In the genomic region with DNA sequence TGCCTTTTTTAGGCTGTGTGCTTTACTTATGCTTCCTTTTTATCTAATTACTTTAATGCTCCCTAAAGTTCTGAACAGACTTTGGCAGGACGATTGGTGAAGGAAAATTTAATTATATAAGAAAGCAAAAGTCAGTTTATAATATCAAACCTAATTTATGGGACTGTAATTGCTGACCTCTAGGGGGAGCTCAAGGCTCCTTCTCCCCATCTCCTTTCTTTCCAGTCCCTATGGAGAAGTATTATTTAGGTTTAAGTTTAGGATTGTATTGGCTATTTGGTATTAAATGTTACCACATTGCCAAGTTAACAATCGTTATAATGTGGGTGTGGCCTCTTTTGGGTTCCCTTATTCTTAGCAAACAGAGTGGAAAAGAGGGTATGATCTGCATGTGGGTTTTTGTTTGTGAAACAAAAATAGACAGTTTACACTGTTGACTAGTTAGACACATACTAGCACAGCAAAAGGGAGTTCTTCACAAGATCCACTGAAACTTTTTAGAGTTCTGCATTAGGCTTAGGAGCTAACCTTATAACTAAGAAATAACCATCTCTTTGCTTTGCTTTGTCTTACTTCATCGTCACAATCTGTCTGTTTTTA, we compare ENCODE assay signal across 8 cellular contexts. TPM values are rescaled to one million over a fixed set of nuclear protein-coding genes. Genes with fewer than 3 reads are reported as not detected.
DNase-seq lines count a peak whose midpoint lies in the region; ATAC-seq, FAIRE-seq and TF ChIP-seq lines count a peak whose summit lies in the region.

No MANE protein-coding gene starts in this region.

- TF ChIP-seq POLR2A in GM12891 (IDR thresholded peaks at IDR 0.05; ENCODE audit: low read depth, low read length) = no peak
- no peak for TF ChIP-seq POLR2A in esophagus muscularis mucosa (IDR thresholded peaks at IDR 0.05; ENCODE audit: low read depth)

- no peak overlapping the region for H3K4me3 ChIP-seq in esophagus muscularis mucosa

- intact Hi-C loops in esophagus muscularis mucosa (cut with DNase I) = no loop called here

- DNase-seq in AG09319 (ENCODE audit: extremely low read depth, low read depth) (no peak), GM12891 (ENCODE audit: insufficient read length, low spot score) (no peak), OCI-M1 (lab: John Stamatoyannopoulos, UW) (peak; percentile 72), esophagus muscularis mucosa (ENCODE audit: extremely low spot score) (no peak), renal cortical epithelial cell (ENCODE audit: low read depth) (peak; percentile 35)
- no peak for DNase-seq in activated CD8-positive, alpha-beta memory T cell treated with anti-CD3 and anti-CD28 coated beads, Interleukin-2, amount 50 U/mL, for 48 hours

- H3K27me3 ChIP-seq in esophagus muscularis mucosa = no peaks in the 10 kb centered on the region

- H3K27ac ChIP-seq in esophagus muscularis mucosa (replicated peaks in 1 of 4) = no peak overlapping the region

- WGBS in esophagus muscularis mucosa = 36% methylated on average over 3 of the region's 3 CpGs

- ATAC-seq in HG03469 (IDR thresholded peaks at IDR 0.05; ENCODE audit: unreplicated experiment) = no peak
- no peak for ATAC-seq in GM19397 (IDR thresholded peaks at IDR 0.05; ENCODE audit: unreplicated experiment)

- TF ChIP-seq EP300 in esophagus muscularis mucosa (IDR thresholded peaks at IDR 0.05) = no peak

- H3K4me1 ChIP-seq in esophagus muscularis mucosa = no peaks in the 10 kb centered on the region

- peak; percentile 75 for FAIRE-seq in GM12891 (lab: Jason Lieb, UNC)

- no peaks in the 10 kb centered on the region for H3K36me3 ChIP-seq in esophagus muscularis mucosa

- H3K9me3 ChIP-seq in esophagus muscularis mucosa = peaks cover 0 to 9% (median 4%) of the 10 kb centered on the region in 4 donors

- peak; percentile 79 for TF ChIP-seq CTCF in AG09319 (IDR thresholded peaks at IDR 0.05; ENCODE audit: low read depth, low read length)
- peak; percentile 16 to 63 (median 44) for TF ChIP-seq CTCF in esophagus muscularis mucosa (IDR thresholded peaks at IDR 0.05)

TF ChIP-seq in GM12891, 5 proteins besides CTCF, POLR2A, EP300 and RAD21:
- no peak for TF ChIP-seq PAX5 (IDR thresholded peaks at IDR 0.05; ENCODE audit: insufficient read depth, low read length, severe bottlenecking)
- TF ChIP-seq SPI1 (IDR thresholded peaks at IDR 0.05; ENCODE audit: low read depth, low read length) = no peak
- TF ChIP-seq POLR2AphosphoS5 (IDR thresholded peaks at IDR 0.05; ENCODE audit: low read depth, low read length) = no peak
- no peak for TF ChIP-seq TAF1 (IDR thresholded peaks at IDR 0.05; ENCODE audit: low read depth, low read length)
- TF ChIP-seq POU2F2 (IDR thresholded peaks at IDR 0.05; ENCODE audit: low read depth, low read length) = no peak

RNA-seq across cellular contexts. Expression of a gene that starts 48.2 kb away (rescaled TPM):
- 8.1 TPM for polyA plus RNA-seq in GM12891 (2012; ENCODE audit: low read depth, missing spikeins)
- total RNA-seq in esophagus muscularis mucosa (1 to 10 TPM; 2.3 to 3.8 (median 3.3) TPM), renal cortical epithelial cell (0.75 and 1.2 TPM in 2 replicates)

Comparison
In these comparisons a context has a peak if more than half of its experiments do, and no peak if none do; other contexts are left out.
1. DNase-seq: peak in OCI-M1 (single experiment) and renal cortical epithelial cell (single experiment); none in AG09319 (single experiment), GM12891 (single experiment), esophagus muscularis mucosa (single experiment) and activated CD8-positive, alpha-beta memory T cell treated with anti-CD3 and anti-CD28 coated beads, Interleukin-2, amount 50 U/mL, for 48 hours (single experiment).